In genomic region chr2:43171789-43172188, GRCh38 we compare ENCODE assay signal across 10 cellular contexts. TPM values are rescaled to one million over a fixed set of nuclear protein-coding genes. Genes with fewer than 3 reads are reported as not detected.
DNase-seq lines count a peak whose midpoint lies in the region; ATAC-seq and TF ChIP-seq lines count a peak whose summit lies in the region.
"Had no signal": no experiment of that assay in that cellular context is flagged by ENCODE, and none has a peak within 500 bp of the region (broad histone marks: within the 10 kb centered on the region; RNA-seq: fewer than 3 reads in every experiment).

No MANE protein-coding gene starts in this region.

- intact Hi-C loops in activated T-helper 1 cell treated with anti-CD3 and anti-CD28 coated beads, Interleukin-12 subunit alpha, Interleukin-12 subunit beta, Interleukin-2, Interleukin-4 antibody, amounts not matched to agents 30 ng/mL and 10 ng/mL and 1 ng/mL, durations not matched to agents 14 hours and 24 hours and 36 hours (cut with micrococcal nuclease) = no loop called here

- ATAC-seq in HG03520 (IDR thresholded peaks at IDR 0.05; ENCODE audit: unreplicated experiment) (no peak), HG02884 (IDR thresholded peaks at IDR 0.05; ENCODE audit: unreplicated experiment) (no peak)

- H3K27ac Mint-ChIP-seq in activated T-helper 1 cell treated with anti-CD3 and anti-CD28 coated beads, Interleukin-12 subunit alpha, Interleukin-12 subunit beta, Interleukin-2, Interleukin-4 antibody, amounts not matched to agents 30 ng/mL and 10 ng/mL and 1 ng/mL, durations not matched to agents 14 hours and 24 hours and 36 hours = peak overlapping the region; percentile 65

- peak overlapping the region; percentile 45 for H3K4me3 Mint-ChIP-seq in activated T-helper 1 cell treated with anti-CD3 and anti-CD28 coated beads, Interleukin-12 subunit alpha, Interleukin-12 subunit beta, Interleukin-2, Interleukin-4 antibody, amounts not matched to agents 30 ng/mL and 10 ng/mL and 1 ng/mL, durations not matched to agents 14 hours and 24 hours and 36 hours

- no peak for TF ChIP-seq POLR2A in suprapubic skin (IDR thresholded peaks at IDR 0.05)

- H3K27me3 ChIP-seq in suprapubic skin = no peaks in the 10 kb centered on the region

- H3K27ac ChIP-seq in suprapubic skin = no peak overlapping the region
- H3K27ac ChIP-seq: SK-N-MC had no signal

- no peak for TF ChIP-seq EP300 in suprapubic skin (IDR thresholded peaks at IDR 0.05)

- TF ChIP-seq CTCF in suprapubic skin (IDR thresholded peaks at IDR 0.05) = no peak

- no peaks in the 10 kb centered on the region for H3K36me3 ChIP-seq in suprapubic skin

- no peak overlapping the region for H3K4me3 ChIP-seq in suprapubic skin
- H3K4me3 ChIP-seq: SK-N-MC had no signal

- WGBS in suprapubic skin = 70% methylated on average over 1 of the region's 1 CpG

- peak; percentile 52 for DNase-seq in AG08396 (ENCODE audit: low spot score)
- DNase-seq in GM04504 (ENCODE audit: low read depth) = peak; percentile 42
- DNase-seq in activated T-helper 1 cell treated with anti-CD3 and anti-CD28 coated beads, Interleukin-12 subunit alpha, Interleukin-12 subunit beta, Interleukin-2, Interleukin-4 antibody, amounts not matched to agents 30 ng/mL and 10 ng/mL and 1 ng/mL, durations not matched to agents 14 hours and 24 hours and 36 hours (ENCODE audit: low spot score) = no peak
- DNase-seq in kidney tubule cell (ENCODE audit: low spot score) = peak; percentile 56
- DNase-seq in NCI-H510A treated with DMSO at 0.1 percent for 48 hours (lab: John Stamatoyannopoulos, UW) = no peak
- DNase-seq in suprapubic skin (ENCODE audit: low spot score in 2 of 2) = no peak
- DNase-seq: mesendoderm had no signal

- peaks cover 68% of the 10 kb centered on the region for H3K4me1 Mint-ChIP-seq in activated T-helper 1 cell treated with anti-CD3 and anti-CD28 coated beads, Interleukin-12 subunit alpha, Interleukin-12 subunit beta, Interleukin-2, Interleukin-4 antibody, amounts not matched to agents 30 ng/mL and 10 ng/mL and 1 ng/mL, durations not matched to agents 14 hours and 24 hours and 36 hours (ENCODE audit: low read depth)

- peaks cover 12% of the 10 kb centered on the region for H3K9me3 ChIP-seq in suprapubic skin

- no peaks in the 10 kb centered on the region for H3K9me3 Mint-ChIP-seq in activated T-helper 1 cell treated with anti-CD3 and anti-CD28 coated beads, Interleukin-12 subunit alpha, Interleukin-12 subunit beta, Interleukin-2, Interleukin-4 antibody, amounts not matched to agents 30 ng/mL and 10 ng/mL and 1 ng/mL, durations not matched to agents 14 hours and 24 hours and 36 hours

- no peaks in the 10 kb centered on the region for H3K27me3 Mint-ChIP-seq in activated T-helper 1 cell treated with anti-CD3 and anti-CD28 coated beads, Interleukin-12 subunit alpha, Interleukin-12 subunit beta, Interleukin-2, Interleukin-4 antibody, amounts not matched to agents 30 ng/mL and 10 ng/mL and 1 ng/mL, durations not matched to agents 14 hours and 24 hours and 36 hours (ENCODE audit: insufficient read depth)

- H3K36me3 Mint-ChIP-seq in activated T-helper 1 cell treated with anti-CD3 and anti-CD28 coated beads, Interleukin-12 subunit alpha, Interleukin-12 subunit beta, Interleukin-2, Interleukin-4 antibody, amounts not matched to agents 30 ng/mL and 10 ng/mL and 1 ng/mL, durations not matched to agents 14 hours and 24 hours and 36 hours (ENCODE audit: low read depth) = no peaks in the 10 kb centered on the region

- H3K4me1 ChIP-seq in suprapubic skin = peaks cover 32% of the 10 kb centered on the region

RNA-seq across cellular contexts. Expression of gene ZFP36L2, which starts 54.6 kb away (rescaled TPM):
- total RNA-seq in activated T-helper 1 cell treated with anti-CD3 and anti-CD28 coated beads, Interleukin-12 subunit alpha, Interleukin-12 subunit beta, Interleukin-2, Interleukin-4 antibody, amounts not matched to agents 30 ng/mL and 10 ng/mL and 1 ng/mL, durations not matched to agents 14 hours and 24 hours and 36 hours = 92.3 TPM in 2 replicates
- total RNA-seq in suprapubic skin = 100 to 1,000 TPM; 198 to 238 (median 223) TPM

Comparison
In these comparisons a context has a peak if more than half of its experiments do, and no peak if none do; other contexts are left out.
1. DNase-seq: peak in AG08396 (single experiment), GM04504 (single experiment) and kidney tubule cell (single experiment); none in activated T-helper 1 cell treated with anti-CD3 and anti-CD28 coated beads, Interleukin-12 subunit alpha, Interleukin-12 subunit beta, Interleukin-2, Interleukin-4 antibody, amounts not matched to agents 30 ng/mL and 10 ng/mL and 1 ng/mL, durations not matched to agents 14 hours and 24 hours and 36 hours (single experiment), NCI-H510A treated with DMSO at 0.1 percent for 48 hours (single experiment) and suprapubic skin (0 of 2).